ENCODE assay signal across 20 cellular contexts in the genomic region with DNA sequence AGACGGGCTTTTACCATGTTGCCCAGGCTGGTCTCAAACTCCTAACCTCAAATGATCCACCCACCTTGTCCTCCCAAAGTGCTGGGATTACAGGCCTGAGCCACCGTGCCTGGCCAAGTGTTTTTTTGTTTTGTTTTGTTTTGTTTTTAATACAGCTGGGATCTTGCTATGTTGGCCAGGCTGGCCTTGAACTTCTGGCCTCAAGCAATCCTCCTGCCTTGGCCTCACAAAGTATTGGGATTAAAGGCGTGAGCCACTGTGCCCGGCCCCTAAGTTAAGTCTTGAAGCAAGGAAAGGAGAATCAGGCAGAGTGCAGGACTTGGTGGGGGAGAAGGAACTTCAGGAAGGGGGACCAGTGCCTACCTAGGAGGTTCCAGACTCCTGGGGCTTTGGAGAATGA. TPM values are rescaled to one million over a fixed set of nuclear protein-coding genes. Genes with fewer than 3 reads are reported as not detected.
DNase-seq lines count a peak whose midpoint lies in the region; ATAC-seq and TF ChIP-seq lines count a peak whose summit lies in the region.
"Had no signal": no experiment of that assay in that cellular context is flagged by ENCODE, and none has a peak within 500 bp of the region (broad histone marks: within the 10 kb centered on the region; RNA-seq: fewer than 3 reads in every experiment).

No MANE protein-coding gene starts in this region.

- no peaks in the 10 kb centered on the region; a peak in 1 of 3 replicates for H3K36me3 ChIP-seq in HEK293 (ENCODE audit: control insufficient read depth in 2 of 2, insufficient read depth in 1 of 2, low read length in 2 of 2)
- H3K36me3 ChIP-seq: BE2C had no signal

- no peaks in the 10 kb centered on the region for H3K9me3 ChIP-seq in HEK293 (ENCODE audit: control insufficient read depth, insufficient read depth, low read depth, low read length)
- H3K9me3 ChIP-seq: BE2C had no signal

- H3K27me3 Mint-ChIP-seq in activated naive CD4-positive, alpha-beta T cell treated with anti-CD3 and anti-CD28 coated beads, Interleukin-2, amount 50 U/mL, for 24 hours, result no peaks in the 10 kb centered on the region
- H3K27me3 Mint-ChIP-seq in WTC11 (ENCODE audit: low read depth), result no peaks in the 10 kb centered on the region
- H3K27me3 Mint-ChIP-seq in effector memory CD8-positive, alpha-beta T cell, result no peaks in the 10 kb centered on the region
- H3K27me3 Mint-ChIP-seq: CD4-positive, CD25-positive, alpha-beta regulatory T cell had no signal

- H3K27ac Mint-ChIP-seq in activated naive CD4-positive, alpha-beta T cell treated with anti-CD3 and anti-CD28 coated beads, Interleukin-2, amount 50 U/mL, for 24 hours, result peak overlapping the region; percentile 72
- no peak overlapping the region for H3K27ac Mint-ChIP-seq in WTC11
- peak overlapping the region; percentile 72 to 84 for H3K27ac Mint-ChIP-seq in effector memory CD8-positive, alpha-beta T cell

- H3K4me1 ChIP-seq in HEK293 (ENCODE audit: control insufficient read depth, insufficient read depth, low read length), result peaks cover 2% of the 10 kb centered on the region
- H3K4me1 ChIP-seq: BE2C had no signal

- POLR2A ChIA-PET in HEK293 (lab: Yijun Ruan, JAX), result no interaction called here
- POLR2A ChIA-PET in WTC11 (lab: Charles Lee), result interaction anchor here (0.9 kb wide), 1 partner anchor 51 kb away, joined by 3 read pairs; no protein-coding TSS in a partner anchor

- H3K36me3 Mint-ChIP-seq in activated naive CD4-positive, alpha-beta T cell treated with anti-CD3 and anti-CD28 coated beads, Interleukin-2, amount 50 U/mL, for 24 hours, result peaks cover 10% of the 10 kb centered on the region
- H3K36me3 Mint-ChIP-seq in WTC11, result peaks cover 20% of the 10 kb centered on the region
- peaks cover 49% of the 10 kb centered on the region for H3K36me3 Mint-ChIP-seq in effector memory CD8-positive, alpha-beta T cell (ENCODE audit: insufficient read depth)

- no peak for ATAC-seq in WTC11
- no peak for ATAC-seq in effector memory CD8-positive, alpha-beta T cell (replicated peaks)
- ATAC-seq in HG02973 (IDR thresholded peaks at IDR 0.05; ENCODE audit: unreplicated experiment), result no peak
- ATAC-seq in GM18502 (IDR thresholded peaks at IDR 0.05; ENCODE audit: poor library complexity, unreplicated experiment), result no peak
- ATAC-seq: HCT116 had no signal

- H3K4me3 ChIP-seq in HEK293 (ENCODE audit: low read depth, low read length), result no peak overlapping the region

- CTCF ChIA-PET in HEK293 (lab: Yijun Ruan, JAX) (interaction anchor here (0.5 kb wide), 1 partner anchor 377 kb away, joined by 3 read pairs; no protein-coding TSS in a partner anchor), WTC11 (lab: Charles Lee) (interaction anchor here (0.9 kb wide), 1 partner anchor 16 kb away, joined by 3 read pairs; no protein-coding TSS in a partner anchor)

- H3K27ac ChIP-seq in HEK293 (ENCODE audit: extremely low read depth, low read depth, low read length), result no peak overlapping the region
- H3K27ac ChIP-seq: HL-60 had no signal

- no peak for TF ChIP-seq CTCF in HEK293 (tag by site-specific recombination; IDR thresholded peaks at IDR 0.05)
- no peak for TF ChIP-seq CTCF in WTC11 (IDR thresholded peaks at IDR 0.05)

- no peak overlapping the region for H3K4me3 Mint-ChIP-seq in activated naive CD4-positive, alpha-beta T cell treated with anti-CD3 and anti-CD28 coated beads, Interleukin-2, amount 50 U/mL, for 24 hours
- no peak overlapping the region for H3K4me3 Mint-ChIP-seq in WTC11
- H3K4me3 Mint-ChIP-seq in effector memory CD8-positive, alpha-beta T cell, result no peak overlapping the region
- H3K4me3 Mint-ChIP-seq: CD4-positive, CD25-positive, alpha-beta regulatory T cell had no signal

- peaks cover 3% of the 10 kb centered on the region for H3K4me1 Mint-ChIP-seq in activated naive CD4-positive, alpha-beta T cell treated with anti-CD3 and anti-CD28 coated beads, Interleukin-2, amount 50 U/mL, for 24 hours
- H3K4me1 Mint-ChIP-seq in WTC11, result no peaks in the 10 kb centered on the region
- peaks cover 6 to 7% of the 10 kb centered on the region in 2 donors for H3K4me1 Mint-ChIP-seq in effector memory CD8-positive, alpha-beta T cell (ENCODE audit: low read depth in 2 of 2)

- H3K9me3 Mint-ChIP-seq in activated naive CD4-positive, alpha-beta T cell treated with anti-CD3 and anti-CD28 coated beads, Interleukin-2, amount 50 U/mL, for 24 hours, result no peaks in the 10 kb centered on the region
- H3K9me3 Mint-ChIP-seq in WTC11, result peaks cover 19% of the 10 kb centered on the region
- no peaks in the 10 kb centered on the region for H3K9me3 Mint-ChIP-seq in effector memory CD8-positive, alpha-beta T cell

- no peak for DNase-seq in activated naive CD4-positive, alpha-beta T cell (lab: John Stamatoyannopoulos, UW)
- no peak for DNase-seq in WTC11 (ENCODE audit: low spot score)
- DNase-seq in effector memory CD8-positive, alpha-beta T cell, result no peak
- no peak for DNase-seq in NOMO-1 (lab: John Stamatoyannopoulos, UW; ENCODE audit: unreplicated experiment in 2 of 2)
- DNase-seq: BE2C; C1 segment of cervical spinal cord; CD4-positive, CD25-positive, alpha-beta regulatory T cell; DMS153; DMS79; GDM1; GOT3; H7; IMR-90; KBM-7 had no signal

TF ChIP-seq in HEK293, 187 proteins besides CTCF, POLR2A, EP300 and RAD21:
- TF ChIP-seq ZNF121 (tag by site-specific recombination; IDR thresholded peaks at IDR 0.05) (peak; percentile 73), ZNF768 (tag by site-specific recombination; IDR thresholded peaks at IDR 0.05) (no peak)

TF ChIP-seq in WTC11, 78 proteins besides CTCF, POLR2A, EP300 and RAD21:
- TF ChIP-seq RORB (CRISPR knock-in tag; IDR thresholded peaks at IDR 0.05), result no peak
- TF ChIP-seq NFYB (CRISPR knock-in tag; conservative IDR thresholded peaks at IDR 0.05; ENCODE audit: low read depth), result no peak
- TF ChIP-seq, protein P1, sequence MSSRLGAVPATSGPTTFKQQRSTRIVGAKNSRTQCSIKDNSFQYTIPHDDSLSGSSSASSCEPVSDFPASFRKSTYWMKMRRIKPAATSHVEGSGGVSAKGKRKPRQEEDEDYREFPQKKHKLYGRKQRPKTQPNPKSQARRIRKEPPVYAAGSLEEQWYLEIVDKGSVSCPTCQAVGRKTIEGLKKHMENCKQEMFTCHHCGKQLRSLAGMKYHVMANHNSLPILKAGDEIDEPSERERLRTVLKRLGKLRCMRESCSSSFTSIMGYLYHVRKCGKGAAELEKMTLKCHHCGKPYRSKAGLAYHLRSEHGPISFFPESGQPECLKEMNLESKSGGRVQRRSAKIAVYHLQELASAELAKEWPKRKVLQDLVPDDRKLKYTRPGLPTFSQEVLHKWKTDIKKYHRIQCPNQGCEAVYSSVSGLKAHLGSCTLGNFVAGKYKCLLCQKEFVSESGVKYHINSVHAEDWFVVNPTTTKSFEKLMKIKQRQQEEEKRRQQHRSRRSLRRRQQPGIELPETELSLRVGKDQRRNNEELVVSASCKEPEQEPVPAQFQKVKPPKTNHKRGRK (CRISPR knock-in tag; IDR thresholded peaks at IDR 0.05; ENCODE audit: borderline replicate concordance), result no peak
- TF ChIP-seq, protein P2, sequence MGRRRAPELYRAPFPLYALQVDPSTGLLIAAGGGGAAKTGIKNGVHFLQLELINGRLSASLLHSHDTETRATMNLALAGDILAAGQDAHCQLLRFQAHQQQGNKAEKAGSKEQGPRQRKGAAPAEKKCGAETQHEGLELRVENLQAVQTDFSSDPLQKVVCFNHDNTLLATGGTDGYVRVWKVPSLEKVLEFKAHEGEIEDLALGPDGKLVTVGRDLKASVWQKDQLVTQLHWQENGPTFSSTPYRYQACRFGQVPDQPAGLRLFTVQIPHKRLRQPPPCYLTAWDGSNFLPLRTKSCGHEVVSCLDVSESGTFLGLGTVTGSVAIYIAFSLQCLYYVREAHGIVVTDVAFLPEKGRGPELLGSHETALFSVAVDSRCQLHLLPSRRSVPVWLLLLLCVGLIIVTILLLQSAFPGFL (CRISPR knock-in tag; IDR thresholded peaks at IDR 0.05; ENCODE audit: borderline replicate concordance), result no peak
- TF ChIP-seq ZNF219 (CRISPR knock-in tag; IDR thresholded peaks at IDR 0.05; ENCODE audit: borderline replicate concordance), result no peak
- peak; percentile 64; the same call in 1 of the 2 replicates for TF ChIP-seq ZNF121 (CRISPR knock-in tag; IDR thresholded peaks at IDR 0.05)
TF ChIP-seq in WTC11: peak in this region for 1.

RNA-seq across cellular contexts. Expression of a gene that starts 51.7 kb away (rescaled TPM):
- 61.5 to 67.0 TPM (median 66.4 TPM) in 3 replicates for total RNA-seq in WTC11 (2021)
